9 cellular contexts compared by ENCODE assay signal in the genomic region with DNA sequence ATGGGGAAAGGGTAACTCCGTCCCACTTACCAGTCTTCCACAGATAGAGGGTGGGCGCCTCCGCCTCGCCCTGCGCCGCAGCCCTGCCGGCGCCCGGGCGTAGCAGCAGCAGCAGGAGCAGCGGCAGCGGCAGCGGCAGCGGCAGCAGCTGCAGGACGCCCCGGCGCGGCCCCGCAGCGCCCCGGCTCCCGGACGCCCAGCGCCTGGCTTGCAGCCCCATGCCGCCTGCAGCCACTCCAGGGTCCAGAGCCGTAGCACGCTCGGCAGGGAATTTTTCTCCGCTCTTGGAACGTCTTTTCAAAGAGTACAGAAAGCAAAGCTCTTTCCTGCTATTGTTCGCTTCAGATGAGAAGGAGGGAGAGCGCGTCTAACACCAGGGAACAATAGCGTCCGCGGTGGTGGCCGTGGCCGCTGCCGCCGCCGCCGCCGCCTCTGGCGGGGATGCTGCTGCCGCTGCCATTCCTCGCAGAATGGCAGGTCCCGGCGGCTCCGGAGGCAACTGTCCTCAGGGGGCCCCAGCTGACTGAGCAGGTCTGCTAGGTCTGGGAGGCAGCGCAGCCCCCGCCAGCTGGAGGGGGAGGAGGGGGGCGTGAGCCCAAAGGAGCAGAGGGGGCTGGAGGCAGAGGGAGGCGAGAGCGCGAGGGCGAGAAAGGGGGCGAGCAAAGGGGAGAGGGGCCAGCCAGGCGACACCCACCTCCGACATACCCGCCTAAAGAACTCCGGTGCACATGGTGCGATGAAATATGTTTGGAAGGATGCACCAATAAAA. TPM values are rescaled to one million over a fixed set of nuclear protein-coding genes. Genes with fewer than 3 reads are reported as not detected.
DNase-seq lines count a peak whose midpoint lies in the region; ATAC-seq and TF ChIP-seq lines count a peak whose summit lies in the region.
"Had no signal": no experiment of that assay in that cellular context is flagged by ENCODE, and none has a peak within 500 bp of the region (broad histone marks: within the 10 kb centered on the region; RNA-seq: fewer than 3 reads in every experiment).

A gene with protein sequence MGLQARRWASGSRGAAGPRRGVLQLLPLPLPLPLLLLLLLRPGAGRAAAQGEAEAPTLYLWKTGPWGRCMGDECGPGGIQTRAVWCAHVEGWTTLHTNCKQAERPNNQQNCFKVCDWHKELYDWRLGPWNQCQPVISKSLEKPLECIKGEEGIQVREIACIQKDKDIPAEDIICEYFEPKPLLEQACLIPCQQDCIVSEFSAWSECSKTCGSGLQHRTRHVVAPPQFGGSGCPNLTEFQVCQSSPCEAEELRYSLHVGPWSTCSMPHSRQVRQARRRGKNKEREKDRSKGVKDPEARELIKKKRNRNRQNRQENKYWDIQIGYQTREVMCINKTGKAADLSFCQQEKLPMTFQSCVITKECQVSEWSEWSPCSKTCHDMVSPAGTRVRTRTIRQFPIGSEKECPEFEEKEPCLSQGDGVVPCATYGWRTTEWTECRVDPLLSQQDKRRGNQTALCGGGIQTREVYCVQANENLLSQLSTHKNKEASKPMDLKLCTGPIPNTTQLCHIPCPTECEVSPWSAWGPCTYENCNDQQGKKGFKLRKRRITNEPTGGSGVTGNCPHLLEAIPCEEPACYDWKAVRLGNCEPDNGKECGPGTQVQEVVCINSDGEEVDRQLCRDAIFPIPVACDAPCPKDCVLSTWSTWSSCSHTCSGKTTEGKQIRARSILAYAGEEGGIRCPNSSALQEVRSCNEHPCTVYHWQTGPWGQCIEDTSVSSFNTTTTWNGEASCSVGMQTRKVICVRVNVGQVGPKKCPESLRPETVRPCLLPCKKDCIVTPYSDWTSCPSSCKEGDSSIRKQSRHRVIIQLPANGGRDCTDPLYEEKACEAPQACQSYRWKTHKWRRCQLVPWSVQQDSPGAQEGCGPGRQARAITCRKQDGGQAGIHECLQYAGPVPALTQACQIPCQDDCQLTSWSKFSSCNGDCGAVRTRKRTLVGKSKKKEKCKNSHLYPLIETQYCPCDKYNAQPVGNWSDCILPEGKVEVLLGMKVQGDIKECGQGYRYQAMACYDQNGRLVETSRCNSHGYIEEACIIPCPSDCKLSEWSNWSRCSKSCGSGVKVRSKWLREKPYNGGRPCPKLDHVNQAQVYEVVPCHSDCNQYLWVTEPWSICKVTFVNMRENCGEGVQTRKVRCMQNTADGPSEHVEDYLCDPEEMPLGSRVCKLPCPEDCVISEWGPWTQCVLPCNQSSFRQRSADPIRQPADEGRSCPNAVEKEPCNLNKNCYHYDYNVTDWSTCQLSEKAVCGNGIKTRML (N-terminal part only) (minus strand): TSS at position 472 of the 769 bp plus-strand sequence. CDS start 252 bp downstream, at position 220.

- H3K4me1 ChIP-seq in ascending aorta (peaks cover 0 to 5% of the 10 kb centered on the region in 2 donors), psoas muscle (no peaks in the 10 kb centered on the region)

- DNase-seq in NCI-H187 (lab: John Stamatoyannopoulos, UW) = peak; percentile 52 to 83
- no peak for DNase-seq in NCI-H187 treated with DMSO at 0.1 percent for 48 hours (lab: John Stamatoyannopoulos, UW)
- DNase-seq in NCI-H446 treated with DMSO at 0.1 percent for 48 hours (lab: John Stamatoyannopoulos, UW) = peak; percentile 59
- DNase-seq in ascending aorta (ENCODE audit: low spot score in 2 of 2) = no peak
- DNase-seq in hepatic stellate cell (ENCODE audit: low spot score) = peak; percentile 36
- peak; percentile 18 to 52 for DNase-seq in psoas muscle
- DNase-seq: CD4-positive, CD25-positive, alpha-beta regulatory T cell had no signal

- H3K27ac ChIP-seq in ascending aorta = no peak within 1 kb of the TSS
- no peak within 1 kb of the TSS for H3K27ac ChIP-seq in psoas muscle

- TF ChIP-seq CTCF in ascending aorta (IDR thresholded peaks at IDR 0.05) (no peak), psoas muscle (IDR thresholded peaks at IDR 0.05) (peak; percentile 12)

- H3K36me3 ChIP-seq in ascending aorta = no peaks in the 10 kb centered on the region
- H3K36me3 ChIP-seq in psoas muscle (ENCODE audit: insufficient read depth in 1 of 2, low read depth in 1 of 2) = no peaks in the 10 kb centered on the region

- no peaks in the 10 kb centered on the region for H3K27me3 ChIP-seq in ascending aorta
- peaks cover 0 to 4% (median 0%) of the 10 kb centered on the region in 3 donors for H3K27me3 ChIP-seq in psoas muscle (ENCODE audit: insufficient read depth in 3 of 3, low read length in 2 of 3)

- intact Hi-C loops in ascending aorta (cut with DNase I) (no loop called here), psoas muscle (cut with DNase I) (loop anchor here in 1 of 2 donors (10.0 kb wide), 1 partner anchor 407 kb away; no protein-coding TSS in a partner anchor)

- ATAC-seq in HG02884 (IDR thresholded peaks at IDR 0.05; ENCODE audit: unreplicated experiment) (peak; percentile 56), psoas muscle (peak; percentile 35 to 77 (median 74)), HG03571 (IDR thresholded peaks at IDR 0.05; ENCODE audit: unreplicated experiment) (no peak)

- WGBS in psoas muscle, 3 donors = 1 to 3% (median 2%) methylated on average over 52 to 62 of the region's 62 CpGs

- H3K9me3 ChIP-seq in ascending aorta (no peaks in the 10 kb centered on the region), psoas muscle (peaks cover 8% of the 10 kb centered on the region)

- peak within 1 kb of the TSS; percentile 56 to 68 for H3K4me3 ChIP-seq in ascending aorta
- peak within 1 kb of the TSS; percentile 64 for H3K4me3 ChIP-seq in psoas muscle

RNA-seq across cellular contexts. Expression of the gene that starts here (rescaled TPM):
- total RNA-seq in ascending aorta = 10.1 TPM
- total RNA-seq in psoas muscle = 1 to 10 TPM in 1 of 4 donors, under 1 TPM in 3; 0.21 to 1.4 (median 0.65) TPM
- under 1 TPM; 0.06 to 0.18 (median 0.07) TPM for polyA plus RNA-seq in psoas muscle
- polyA plus RNA-seq: CD4-positive, CD25-positive, alpha-beta regulatory T cell had no signal

Comparison
In these comparisons a context has a peak if more than half of its experiments do, and no peak if none do; other contexts are left out.
1. DNase-seq: peak in NCI-H187 (2 of 2), NCI-H446 treated with DMSO at 0.1 percent for 48 hours (single experiment), hepatic stellate cell (single experiment) and psoas muscle (2 of 2); none in NCI-H187 treated with DMSO at 0.1 percent for 48 hours (single experiment) and ascending aorta (0 of 2).